23 cellular contexts compared by ENCODE assay signal in genomic region chr9:86679979-86680378, GRCh38.
"Had no signal": no experiment of that assay in that cellular context is flagged by ENCODE, and none has a peak within 500 bp of the region (broad histone marks: within the 10 kb centered on the region; RNA-seq: fewer than 3 reads in every experiment).

No MANE protein-coding gene starts in this region.

- H3K27ac ChIP-seq: neural progenitor cell, ovary, parathyroid adenoma, psoas muscle, right lobe of liver, sigmoid colon, stomach, testis, tibial artery, transverse colon, upper lobe of right lung, uterus had no signal

- DNase-seq: naive thymus-derived CD8-positive, alpha-beta T cell; occipital lobe; ovary; posterior cingulate gyrus; psoas muscle; right cardiac atrium; right lobe of liver; sigmoid colon; stimulated activated CD4-positive, alpha-beta T cell treated with anti-CD3 and anti-CD28 coated beads, Interleukin-15, amount 100 ng/mL, for 24 hours; stimulated activated CD4-positive, alpha-beta T cell treated with anti-CD3 and anti-CD28 coated beads, Interleukin-2, amount 100 ng/mL, for 24 hours; stimulated activated CD4-positive, alpha-beta T cell treated with anti-CD3 and anti-CD28 coated beads, Interleukin-2, amount 100 ng/mL, for 48 hours; stimulated activated CD4-positive, alpha-beta T cell treated with anti-CD3 and anti-CD28 coated beads, Interleukin-4, amount 100 ng/mL, for 24 hours; stimulated activated naive B cell treated with anti-CD40 and anti-IgM and Interleukin-4, amounts not matched to agents 10 μg/mL and 1 μg/mL and 100 μg/mL, for 72 hours; stimulated activated naive CD4-positive, alpha-beta T cell treated with Interleukin-2 at 50 U/mL for 16 hours; stomach; testis; tibial artery; transverse colon; upper lobe of right lung; uterus had no signal

- H3K36me3 ChIP-seq: neural progenitor cell, ovary, right lobe of liver, sigmoid colon, stomach, tibial artery, transverse colon, upper lobe of right lung, uterus had no signal

- FAIRE-seq: small intestine had no signal

- H3K9me3 ChIP-seq: ovary, psoas muscle, right lobe of liver, sigmoid colon, stomach, testis, tibial artery, transverse colon, upper lobe of right lung, uterus had no signal

- H3K4me3 ChIP-seq: neural progenitor cell, ovary, psoas muscle, right lobe of liver, sigmoid colon, stomach, testis, tibial artery, transverse colon, upper lobe of right lung, uterus had no signal

- H3K4me1 ChIP-seq: parathyroid adenoma, psoas muscle, right lobe of liver, testis, tibial artery had no signal

- H3K27me3 ChIP-seq: neural progenitor cell, ovary, right lobe of liver, sigmoid colon, stomach, testis, tibial artery, transverse colon, upper lobe of right lung, uterus had no signal
